In the genomic region with DNA sequence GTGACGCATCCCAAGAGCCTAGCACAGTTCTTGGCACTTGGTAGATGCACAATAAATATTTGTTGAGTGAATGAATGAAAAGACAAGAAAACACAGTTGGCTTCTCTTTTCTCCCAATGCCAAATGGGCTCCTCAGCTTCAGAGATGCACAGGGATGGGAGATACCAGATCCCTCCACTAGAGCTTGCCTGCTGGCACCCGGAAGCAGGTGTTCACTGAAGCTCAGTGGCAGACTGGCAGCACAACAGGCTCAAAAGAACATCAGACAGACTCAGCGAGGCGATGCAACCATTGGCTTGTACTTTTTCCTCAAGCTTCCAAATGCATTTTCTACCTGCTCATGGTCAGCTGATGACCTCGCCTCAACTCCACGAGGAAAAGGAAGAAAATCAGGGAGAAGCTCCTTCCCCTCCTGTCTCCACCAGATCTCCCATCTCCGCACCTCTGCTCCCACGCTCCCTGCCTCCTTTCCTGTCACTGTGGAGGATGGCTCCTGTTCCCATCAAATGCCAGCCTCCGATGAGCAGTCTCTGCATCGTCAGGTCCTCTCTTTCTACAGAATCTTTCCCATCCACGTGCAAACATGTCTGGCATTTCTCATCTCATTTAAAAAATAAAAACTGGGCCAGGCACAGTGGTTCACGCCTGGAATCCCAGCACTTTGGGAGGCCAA, we compare ENCODE assay signal across 1 cellular context.
TF ChIP-seq lines count a peak whose summit lies in the region.

No MANE protein-coding gene starts in this region.

TF ChIP-seq in A549, 52 proteins besides CTCF, POLR2A, EP300 and RAD21 (continued from another document):
- TF ChIP-seq, protein P1, sequence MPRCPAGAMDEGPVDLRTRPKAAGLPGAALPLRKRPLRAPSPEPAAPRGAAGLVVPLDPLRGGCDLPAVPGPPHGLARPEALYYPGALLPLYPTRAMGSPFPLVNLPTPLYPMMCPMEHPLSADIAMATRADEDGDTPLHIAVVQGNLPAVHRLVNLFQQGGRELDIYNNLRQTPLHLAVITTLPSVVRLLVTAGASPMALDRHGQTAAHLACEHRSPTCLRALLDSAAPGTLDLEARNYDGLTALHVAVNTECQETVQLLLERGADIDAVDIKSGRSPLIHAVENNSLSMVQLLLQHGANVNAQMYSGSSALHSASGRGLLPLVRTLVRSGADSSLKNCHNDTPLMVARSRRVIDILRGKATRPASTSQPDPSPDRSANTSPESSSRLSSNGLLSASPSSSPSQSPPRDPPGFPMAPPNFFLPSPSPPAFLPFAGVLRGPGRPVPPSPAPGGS (IDR thresholded peaks at IDR 0.05), result no peak
- TF ChIP-seq JUNB (IDR thresholded peaks at IDR 0.05) (no peak), EHMT2 (IDR thresholded peaks at IDR 0.05; ENCODE audit: low read depth) (no peak), HDAC2 (IDR thresholded peaks at IDR 0.05) (no peak), TP53 (CRISPR knock-in tag; IDR thresholded peaks at IDR 0.05) (no peak), SREBF2 (IDR thresholded peaks at IDR 0.05) (no peak), JUN (IDR thresholded peaks at IDR 0.05) (no peak)
TF ChIP-seq in A549: peak in this region for 0.
